32 cellular contexts compared by ENCODE assay signal in the genomic region with DNA sequence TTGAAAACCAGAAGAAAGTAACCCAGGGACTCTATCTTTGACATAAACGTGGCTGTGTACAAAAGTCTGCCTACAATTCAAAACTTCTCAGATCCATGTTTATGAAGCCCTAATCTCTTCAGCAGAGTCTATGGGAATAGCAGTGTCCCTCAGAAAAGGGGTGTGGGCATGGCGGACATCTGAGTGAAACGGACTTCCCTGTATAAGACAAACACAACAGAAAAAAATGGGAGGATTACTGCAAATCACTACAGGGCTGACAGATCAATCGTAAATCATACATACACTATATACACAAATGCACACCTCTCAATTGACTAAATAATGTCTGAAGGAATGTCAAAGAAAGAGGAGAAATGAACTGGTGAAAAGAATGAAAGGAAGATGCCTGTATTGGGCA.
"Had no signal": no experiment of that assay in that cellular context is flagged by ENCODE, and none has a peak within 500 bp of the region (broad histone marks: within the 10 kb centered on the region; RNA-seq: fewer than 3 reads in every experiment).

No MANE protein-coding gene starts in this region.

- H3K9me3 ChIP-seq: adrenal gland, body of pancreas, breast epithelium had no signal

- H3K36me3 ChIP-seq: adrenal gland, brain microvascular endothelial cell, breast epithelium had no signal

- DNase-seq: activated B cell treated with CpG ODN at 0.5 μM for 24 hours; activated CD4-positive, alpha-beta memory T cell treated with anti-CD3 and anti-CD28 coated beads for 36 hours; activated CD4-positive, alpha-beta T cell treated with anti-CD3 and anti-CD28 coated beads for 4 hours; activated CD4-positive, alpha-beta T cell treated with anti-CD3 and anti-CD28 coated beads, Interleukin-2, amount 10 ng/mL, durations not matched to agents 24 days and 14 days; activated CD4-positive, alpha-beta T cell treated with anti-CD3 and anti-CD28 coated beads, Interleukin-2, amount 50 U/mL, for 1 hour; activated CD4-positive, alpha-beta T cell treated with anti-CD3 and anti-CD28 coated beads, Interleukin-2, amount 50 U/mL, for 4 hours; activated CD4-positive, CD25-positive, alpha-beta regulatory T cell treated with anti-CD3 and anti-CD28 coated beads, Interleukin-2, amount 50 U/mL, for 72 hours; activated CD8-positive, alpha-beta memory T cell treated with anti-CD3 and anti-CD28 coated beads, Interleukin-2, amount 50 U/mL, for 4 hours; activated CD8-positive, alpha-beta T cell treated with anti-CD3 and anti-CD28 coated beads for 36 hours; activated effector memory CD4-positive, alpha-beta T cell treated with anti-CD3 and anti-CD28 coated beads, Interleukin-2, amount 50 U/mL, for 16 hours; activated gamma-delta T cell treated with Interleukin-2 at 50 U/mL for 16 hours; activated naive CD4-positive, alpha-beta T cell; activated naive CD4-positive, alpha-beta T cell treated with anti-CD3 and anti-CD28 coated beads for 36 hours; activated naive CD4-positive, alpha-beta T cell treated with anti-CD3 and anti-CD28 coated beads, Interleukin-2, amount 50 U/mL, for 16 hours; activated naive CD8-positive, alpha-beta T cell treated with anti-CD3 and anti-CD28 coated beads for 36 hours; activated T-cell treated with anti-CD3 and anti-CD28 coated beads for 4 hours; activated T-cell treated with anti-CD3 and anti-CD28 coated beads, Interleukin-2, amount 50 U/mL, for 1 hour; activated T-cell treated with anti-CD3 and anti-CD28 coated beads, Interleukin-2, amount 50 U/mL, for 4 hours; activated T-cell treated with anti-CD3 and anti-CD28 coated beads, Interleukin-2, amount 50 U/mL, for 72 hours; adrenal gland; amniotic stem cell; aorta; body of pancreas; caudate nucleus; cerebellar nuclear complex; T-helper 2 cell; T-helper 9 cell had no signal

- H3K4me3 ChIP-seq: adrenal gland, body of pancreas, breast epithelium had no signal

- H3K4me1 ChIP-seq: adrenal gland, body of pancreas, breast epithelium had no signal

- H3K27me3 ChIP-seq: adrenal gland, body of pancreas, brain microvascular endothelial cell, breast epithelium had no signal

- ATAC-seq: activated CD8-positive, alpha-beta T cell treated with anti-CD3 and anti-CD28 coated beads for 36 hours; activated naive CD4-positive, alpha-beta T cell treated with anti-CD3 and anti-CD28 coated beads, Interleukin-2, amount 50 U/mL, for 72 hours; activated T-cell treated with anti-CD3 and anti-CD28 coated beads, Interleukin-2, amount 50 U/mL, for 4 hours; activated T-cell treated with anti-CD3 and anti-CD28 coated beads, Interleukin-2, amount 50 U/mL, for 72 hours; activated T-helper 17 cell treated with anti-CD3 and anti-CD28 coated beads, Interleukin-2, amount 50 U/mL, for 72 hours; body of pancreas had no signal

- H3K27ac ChIP-seq: adrenal gland, body of pancreas, brain microvascular endothelial cell, breast epithelium, VCaP had no signal
